Comparison of ENCODE assay signal across 9 cellular contexts in the genomic region with DNA sequence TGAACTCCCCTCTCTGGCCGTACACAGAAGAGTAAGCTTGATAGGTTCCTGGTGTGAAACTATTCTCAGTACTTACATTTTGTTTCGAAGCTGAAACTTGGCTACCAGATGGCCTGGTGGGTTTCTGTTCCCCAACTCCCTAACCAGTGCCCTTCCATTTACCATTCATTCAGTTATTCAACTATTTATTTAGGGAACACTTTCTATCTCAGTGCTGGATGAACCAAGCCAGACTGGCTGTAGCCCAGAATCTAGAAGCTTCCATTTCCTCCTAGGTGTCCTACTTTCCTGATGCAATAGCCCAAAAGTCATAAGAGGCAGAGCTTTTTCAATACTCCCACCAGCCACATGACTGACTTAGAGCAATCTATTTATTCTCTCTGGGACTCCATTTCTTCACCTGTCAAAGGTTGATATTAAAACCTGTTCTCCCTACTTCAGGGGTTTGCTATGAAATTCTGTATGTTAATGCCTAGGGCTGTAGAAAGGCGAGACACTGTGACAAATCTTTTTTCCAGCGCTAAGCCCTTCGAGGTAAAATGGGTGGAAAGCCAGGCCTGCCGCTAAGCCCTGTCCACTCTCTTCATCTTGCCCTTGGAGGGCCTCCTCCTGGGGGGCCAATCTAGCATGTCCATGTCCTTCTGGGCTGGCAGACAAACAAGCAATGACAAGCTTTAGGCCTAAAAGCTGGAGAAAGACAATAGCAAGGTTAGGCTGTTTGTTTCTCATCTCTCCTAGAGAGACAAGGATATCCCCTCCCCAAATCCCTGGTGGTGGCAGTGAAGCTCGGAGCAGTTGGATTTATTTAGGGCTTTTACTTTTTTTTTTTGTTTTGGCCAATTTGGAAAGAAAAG. TPM values are rescaled to one million over a fixed set of nuclear protein-coding genes. Genes with fewer than 3 reads are reported as not detected.
DNase-seq lines count a peak whose midpoint lies in the region; ATAC-seq, FAIRE-seq and TF ChIP-seq lines count a peak whose summit lies in the region.
"Had no signal": no experiment of that assay in that cellular context is flagged by ENCODE, and none has a peak within 500 bp of the region (broad histone marks: within the 10 kb centered on the region; RNA-seq: fewer than 3 reads in every experiment).

No MANE protein-coding gene starts in this region.

- no peak for FAIRE-seq in frontal cortex (lab: Jason Lieb, UNC)

- peak overlapping the region in 1 of 2 experiments; percentile 2; a peak in 1 of 5 replicates for H3K4me3 Mint-ChIP-seq in H9

- peak; percentile 14 for TF ChIP-seq EP300 in neural cell (conservative IDR thresholded peaks at IDR 0.05; ENCODE audit: poor library complexity, severe bottlenecking)

- H3K36me3 Mint-ChIP-seq in H9 (ENCODE audit: insufficient read depth in 1 of 3, low read depth in 3 of 3), result no peaks in the 10 kb centered on the region; a peak in 1 of 7 replicates

- H4K91ac ChIP-seq in H9 (ENCODE audit: insufficient read length, low read depth, low read length), result no peak overlapping the region

- H3K9me2 ChIP-seq in neural cell (ENCODE audit: insufficient read depth, low read length) (no peaks in the 10 kb centered on the region), Karpas-422 (replicated peaks; ENCODE audit: insufficient read depth, low read length) (no peaks in the 10 kb centered on the region)

- no peak for ATAC-seq in HG03045 (IDR thresholded peaks at IDR 0.05; ENCODE audit: unreplicated experiment)

- no peak overlapping the region for H3K23ac ChIP-seq in H9 (ENCODE audit: insufficient read length, low read depth, low read length)

- no peaks in the 10 kb centered on the region for H3K79me2 ChIP-seq in H9 (ENCODE audit: insufficient read depth, low read length)
- H3K79me2 ChIP-seq in neural cell (replicated peaks; ENCODE audit: insufficient read depth, low read length), result peaks cover 4% of the 10 kb centered on the region
- H3K79me2 ChIP-seq in Karpas-422 (ENCODE audit: low read length), result no peaks in the 10 kb centered on the region

- H3T11ph ChIP-seq in H9 (ENCODE audit: low read length), result no peak overlapping the region

- H3K4me3 ChIP-seq in adrenal gland, result no peak overlapping the region
- H3K4me3 ChIP-seq in neural cell (ENCODE audit: low read length), result peak overlapping the region; percentile 35
- H3K4me3 ChIP-seq in Karpas-422 (ENCODE audit: low read length), result no peak overlapping the region

- H3K4me1 ChIP-seq in H9 (ENCODE audit: insufficient read depth, low read length) (peaks cover 17% of the 10 kb centered on the region; the same call in 1 of the 2 replicates), adrenal gland (replicated peaks in 1 of 2) (peaks cover 56 to 78% of the 10 kb centered on the region in 2 donors), Karpas-422 (ENCODE audit: low read length) (peaks cover 56% of the 10 kb centered on the region)

- H3K4me2 ChIP-seq in H9 (ENCODE audit: insufficient read depth, insufficient read length, low read length) (peak overlapping the region; percentile 6), neural cell (ENCODE audit: low read length) (peak overlapping the region; percentile 26), Karpas-422 (ENCODE audit: low read depth, low read length, poor library complexity, severe bottlenecking) (no peak overlapping the region)

- no peak for TF ChIP-seq RAD21 in neural cell (conservative IDR thresholded peaks at IDR 0.05)

- no peak overlapping the region for H3K14ac ChIP-seq in H9 (ENCODE audit: insufficient read depth, low read length)

- H4K8ac ChIP-seq in H9 (replicated peaks; ENCODE audit: insufficient read length, low read depth, low read length), result no peak overlapping the region

- H3K9me3 ChIP-seq in H9 (ENCODE audit: control insufficient read depth, low read depth, low read length), result no peaks in the 10 kb centered on the region
- H3K9me3 ChIP-seq in adrenal gland (replicated peaks in 1 of 3), result no peaks in the 10 kb centered on the region
- no peaks in the 10 kb centered on the region for H3K9me3 ChIP-seq in neural cell (ENCODE audit: low read length)
- H3K9me3 ChIP-seq in Karpas-422 (ENCODE audit: low read length), result no peaks in the 10 kb centered on the region

- no peak overlapping the region for H2BK5ac ChIP-seq in H9 (ENCODE audit: insufficient read length, low read length)

- no peaks in the 10 kb centered on the region for H3K36me3 ChIP-seq in adrenal gland (replicated peaks in 1 of 2)
- H3K36me3 ChIP-seq in neural cell (ENCODE audit: insufficient read depth, low read length), result no peaks in the 10 kb centered on the region
- H3K36me3 ChIP-seq in Karpas-422 (ENCODE audit: insufficient read depth, low read length), result no peaks in the 10 kb centered on the region

- intact Hi-C loops in adrenal gland (cut with DNase I), result no loop called here

- no peak overlapping the region for H3K27ac Mint-ChIP-seq in H9

- H2BK120ac ChIP-seq in H9 (ENCODE audit: low read depth, low read length, poor library complexity, severe bottlenecking), result no peak overlapping the region

- no peak overlapping the region for H3K27ac ChIP-seq in H9 (ENCODE audit: insufficient read length, low read depth, low read length)
- H3K27ac ChIP-seq in adrenal gland, result peak overlapping the region in 3 of 5 donors; percentile 96 to 100 (median 99)
- H3K27ac ChIP-seq in neural cell (ENCODE audit: low read length), result peak overlapping the region; percentile 100
- no peak overlapping the region for H3K27ac ChIP-seq in Karpas-422 (ENCODE audit: low read length)

- H3K4me1 Mint-ChIP-seq in H9, result peaks cover 68 to 72% of the 10 kb centered on the region in 2 experiments

- H3K23me2 ChIP-seq in H9 (ENCODE audit: insufficient read length, low read depth, low read length, poor library complexity, severe bottlenecking), result peaks cover 26% of the 10 kb centered on the region

- TF ChIP-seq CTCF in H9 (conservative IDR thresholded peaks at IDR 0.05), result no peak
- no peak for TF ChIP-seq CTCF in adrenal gland (IDR thresholded peaks at IDR 0.05)
- no peak for TF ChIP-seq CTCF in neural cell (IDR thresholded peaks at IDR 0.05; ENCODE audit: poor library complexity, severe bottlenecking)

- no peaks in the 10 kb centered on the region for H3F3A ChIP-seq in neural cell (ENCODE audit: insufficient read depth, low read length, poor library complexity, severe bottlenecking)

- H3K9ac ChIP-seq in H9 (ENCODE audit: extremely low read depth, insufficient read length, low read length) (no peak overlapping the region), neural cell (ENCODE audit: low read length) (peak overlapping the region; percentile 90), Karpas-422 (ENCODE audit: low read length) (no peak overlapping the region)

- no peak overlapping the region for H2BK20ac ChIP-seq in H9 (ENCODE audit: low read depth, low read length, poor library complexity, severe bottlenecking)

- TF ChIP-seq POLR2A in adrenal gland (IDR thresholded peaks at IDR 0.05), result no peak

- no peak overlapping the region for H2BK15ac ChIP-seq in H9 (ENCODE audit: low read depth, low read length)

- H2BK12ac ChIP-seq in H9 (ENCODE audit: insufficient read length, low read depth, low read length), result peak overlapping the region; percentile 37

- H4K5ac ChIP-seq in H9 (ENCODE audit: insufficient read length, low read depth, low read length), result no peak overlapping the region

- no peaks in the 10 kb centered on the region; a peak in 1 of 5 replicates for H3K9me3 Mint-ChIP-seq in H9

- H3K27me3 Mint-ChIP-seq in H9 (ENCODE audit: low read depth), result peaks cover 17% of the 10 kb centered on the region

- H3K56ac ChIP-seq in H9 (ENCODE audit: insufficient read length, low read depth, low read length), result no peak overlapping the region

- H3K4ac ChIP-seq in H9 (ENCODE audit: low read depth, low read length), result no peak overlapping the region

- WGBS in H9 (ENCODE audit: extremely low coverage, insufficient read length, low lambda C conversion rate), result no CpG with 5 or more reads among the region's 7 CpGs
- 68 to 75% (median 69%) methylated on average over 7 of the region's 7 CpGs for WGBS in adrenal gland, 4 donors

- no peak overlapping the region for H2AFZ ChIP-seq in H9 (ENCODE audit: low read length)
- H2AFZ ChIP-seq in neural cell (ENCODE audit: low read depth, low read length), result no peak overlapping the region
- no peak overlapping the region for H2AFZ ChIP-seq in Karpas-422 (ENCODE audit: low read length)

- H2AK5ac ChIP-seq in H9 (ENCODE audit: insufficient read length, low read length), result no peak overlapping the region

- no peaks in the 10 kb centered on the region for H3K79me1 ChIP-seq in H9 (ENCODE audit: insufficient read depth, low read depth, low read length, poor library complexity, severe bottlenecking)

- DNase-seq in CD1c-positive myeloid dendritic cell (ENCODE audit: extremely low spot score) (peak; percentile 60), H9 (no peak), adrenal gland (no peak), islet precursor cell (no peak), Karpas-422 (no peak), frontal cortex (ENCODE audit: low spot score in 2 of 2) (no peak)
- DNase-seq: central memory CD4-positive, alpha-beta T cell had no signal

- no peak overlapping the region for H3K18ac ChIP-seq in H9 (ENCODE audit: insufficient read length, low read depth, low read length)

- H3K27me3 ChIP-seq in H9 (ENCODE audit: insufficient read depth, low read length) (no peaks in the 10 kb centered on the region), adrenal gland (no peaks in the 10 kb centered on the region), neural cell (ENCODE audit: insufficient read depth, low read depth, low read length) (no peaks in the 10 kb centered on the region), Karpas-422 (ENCODE audit: low read length) (no peaks in the 10 kb centered on the region)

- H4K20me1 ChIP-seq in H9 (ENCODE audit: control insufficient read depth, insufficient read depth, insufficient read length), result peaks cover 3% of the 10 kb centered on the region
- no peaks in the 10 kb centered on the region for H4K20me1 ChIP-seq in neural cell (ENCODE audit: insufficient read depth)
- H4K20me1 ChIP-seq in Karpas-422 (ENCODE audit: insufficient read depth, low read depth, low read length), result no peaks in the 10 kb centered on the region

TF ChIP-seq in neural cell, 6 proteins besides CTCF, POLR2A, EP300 and RAD21 (continues in another document):
- no peak for TF ChIP-seq TAF1 (IDR thresholded peaks at IDR 0.05; ENCODE audit: low read depth)

RNA-seq across cellular contexts. Expression of a gene that starts 8.2 kb away (rescaled TPM):
- 59.0 and 60.1 TPM in 2 replicates for total RNA-seq in H9 (2021)
- 100 to 1,000 TPM in 2 of 8 donors, 10 to 100 TPM in 6; 52.2 to 104 (median 86.0) TPM for total RNA-seq in adrenal gland
- polyA plus RNA-seq in adrenal gland, result 1 to 10 TPM; 6.5 to 8.8 (median 8.3) TPM
- 42.9 and 46.5 TPM in 2 replicates for polyA plus RNA-seq in neural cell
- 97.2 and 123 TPM in 2 replicates for polyA minus RNA-seq in neural cell
- 11.8 and 22.2 TPM in 2 replicates for total RNA-seq in Karpas-422 (2014; rRNA removed; shearing (Covaris generic); ENCODE audit: low replicate concordance)
- total RNA-seq in frontal cortex, result 68.9 TPM

Comparison
In these comparisons a context has a peak if more than half of its experiments do, and no peak if none do; other contexts are left out.
1. H3K27ac ChIP-seq: peak in adrenal gland (3 of 5) and neural cell (single experiment); none in H9 (single experiment) and Karpas-422 (single experiment).